ENCODE assay signal across 1 cellular context in the genomic region with DNA sequence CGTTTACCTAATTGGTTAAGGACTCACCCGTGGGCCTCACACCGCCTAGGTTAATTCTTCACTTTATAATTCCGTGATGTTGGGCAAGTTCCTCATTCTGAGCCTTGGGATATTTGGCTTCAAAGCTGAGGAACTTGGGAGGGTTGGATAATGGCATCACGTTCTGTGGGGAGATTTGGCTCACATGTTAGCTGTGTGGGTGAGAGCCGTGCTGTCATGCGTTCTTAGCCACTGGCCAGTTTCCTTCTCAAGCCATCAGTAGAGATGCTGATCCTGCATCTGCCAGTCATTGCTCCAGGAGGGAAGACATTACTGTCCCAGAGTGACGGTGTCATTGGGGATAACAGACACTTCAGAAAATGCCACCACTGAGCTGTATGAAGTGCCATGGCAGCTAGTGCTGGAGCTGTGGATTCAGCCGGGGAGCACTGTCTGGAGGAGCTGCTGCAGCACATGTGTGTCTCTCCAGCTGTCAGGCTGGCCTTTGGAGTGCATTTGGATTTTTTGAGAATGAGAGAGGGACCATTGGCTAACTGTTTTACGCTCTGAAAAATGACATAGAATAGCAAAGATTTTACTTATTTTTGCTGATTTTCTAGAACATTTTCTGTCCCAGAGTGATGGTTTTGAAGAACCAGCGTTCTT.
TF ChIP-seq lines count a peak whose summit lies in the region.

No MANE protein-coding gene starts in this region.

TF ChIP-seq in HepG2, 621 proteins besides CTCF, POLR2A, EP300 and RAD21:
- TF ChIP-seq ZNF263 (CRISPR knock-in tag; IDR thresholded peaks at IDR 0.05), result peak; percentile 80
- TF ChIP-seq ERF (CRISPR knock-in tag; IDR thresholded peaks at IDR 0.05), result no peak
- peak; percentile 84 for TF ChIP-seq RBM22 (optimal IDR thresholded peaks at IDR 0.05; ENCODE audit: low read length)
